ENCODE assay signal across 20 cellular contexts in the genomic region with DNA sequence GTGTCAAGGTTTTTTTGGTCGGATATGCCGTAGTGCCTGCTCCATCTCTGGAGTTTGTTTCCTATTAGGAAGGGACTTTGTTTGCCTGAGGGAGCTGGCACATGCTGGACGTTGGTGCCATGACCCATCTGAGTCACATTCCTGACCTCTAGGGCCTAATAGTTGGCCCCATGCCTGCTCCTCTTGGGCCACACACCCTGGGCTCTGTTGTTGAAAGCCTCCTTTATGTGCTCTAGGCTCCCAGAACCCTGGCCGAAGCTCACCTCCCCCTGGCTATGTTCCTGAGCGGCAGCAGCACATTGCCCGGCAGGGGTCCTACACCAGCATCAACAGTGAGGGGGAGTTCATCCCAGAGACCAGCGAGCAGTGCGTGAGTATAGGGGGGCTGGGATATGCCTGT. TPM values are rescaled to one million over a fixed set of nuclear protein-coding genes. Genes with fewer than 3 reads are reported as not detected.
A peak's percentile ranks its signal among the peaks of the same experiment; 100 is the strongest.
DNase-seq lines count a peak whose midpoint lies in the region; ATAC-seq, FAIRE-seq and TF ChIP-seq lines count a peak whose summit lies in the region.
"Had no signal": no experiment of that assay in that cellular context is flagged by ENCODE, and none has a peak within 500 bp of the region (broad histone marks: within the 10 kb centered on the region; RNA-seq: fewer than 3 reads in every experiment).

No MANE protein-coding gene starts in this region.

- TF ChIP-seq CTCF in HL-60 (IDR thresholded peaks at IDR 0.05; ENCODE audit: insufficient read depth, low read length): no peak

- peak; percentile 37 for DNase-seq in COLO829 (ENCODE audit: low spot score)
- no peak for DNase-seq in HL-60 (ENCODE audit: low read depth in 1 of 2, low spot score in 1 of 2)
- no peak for DNase-seq in middle frontal gyrus (ENCODE audit: extremely low spot score, low spot score)
- DNase-seq in urothelium cell line (ENCODE audit: low spot score): no peak
- no peak for DNase-seq in GM19238 (ENCODE audit: insufficient read length, low spot score)
- no peak for DNase-seq in AG20443 (ENCODE audit: low spot score)
- DNase-seq: CD4-positive, alpha-beta memory T cell; effector memory CD4-positive, alpha-beta T cell; GF-D8; kidney; mesendoderm; naive B cell; NCI-H187 treated with DMSO at 0.1 percent for 48 hours; OCI-M1; pancreas; SHP77; T-cell had no signal

- H3K4me3 ChIP-seq in HL-60 (replicated peaks; ENCODE audit: insufficient read depth, low read length): no peak overlapping the region
- H3K4me3 ChIP-seq in rectal smooth muscle tissue (ENCODE audit: low read length): peak overlapping the region; percentile 7
- H3K4me3 ChIP-seq: pancreas had no signal

- H3K27ac ChIP-seq in HL-60 (replicated peaks) (peak overlapping the region; percentile 62), rectal smooth muscle tissue (ENCODE audit: low read depth, low read length) (peak overlapping the region; percentile 12)
- H3K27ac ChIP-seq: pancreas had no signal

- peak; percentile 39 for ATAC-seq in esophagus mucosa
- ATAC-seq: pancreas, T-cell had no signal

- no peaks in the 10 kb centered on the region for H3K27me3 ChIP-seq in HL-60 (ENCODE audit: insufficient read depth, poor library complexity, severe bottlenecking)
- no peaks in the 10 kb centered on the region for H3K27me3 ChIP-seq in rectal smooth muscle tissue (ENCODE audit: control insufficient read depth, insufficient read depth, low read length)
- H3K27me3 ChIP-seq: pancreas had no signal

- H3K36me3 ChIP-seq in rectal smooth muscle tissue (ENCODE audit: control insufficient read depth, insufficient read depth, low read length): peaks cover 5% of the 10 kb centered on the region
- H3K36me3 ChIP-seq: pancreas had no signal

- no peak overlapping the region for H3K9ac ChIP-seq in rectal smooth muscle tissue (ENCODE audit: low read length)

- FAIRE-seq in urothelium cell line (lab: Jason Lieb, UNC): no peak
- FAIRE-seq: kidney, pancreas, TTC549 had no signal

- peaks cover 13% of the 10 kb centered on the region for H3K4me1 ChIP-seq in rectal smooth muscle tissue (ENCODE audit: control insufficient read depth, insufficient read depth, low read length)

RNA-seq across cellular contexts. Expression of gene LIMD2, which starts 18.4 kb away (rescaled TPM):
- 2.8 TPM for total RNA-seq in esophagus mucosa

RNA-seq across cellular contexts. Expression of gene MAP3K3, which starts 59.3 kb away (rescaled TPM):
- 9.2 TPM for total RNA-seq in esophagus mucosa
